Comparison of ENCODE assay signal across 34 cellular contexts in the genomic region with DNA sequence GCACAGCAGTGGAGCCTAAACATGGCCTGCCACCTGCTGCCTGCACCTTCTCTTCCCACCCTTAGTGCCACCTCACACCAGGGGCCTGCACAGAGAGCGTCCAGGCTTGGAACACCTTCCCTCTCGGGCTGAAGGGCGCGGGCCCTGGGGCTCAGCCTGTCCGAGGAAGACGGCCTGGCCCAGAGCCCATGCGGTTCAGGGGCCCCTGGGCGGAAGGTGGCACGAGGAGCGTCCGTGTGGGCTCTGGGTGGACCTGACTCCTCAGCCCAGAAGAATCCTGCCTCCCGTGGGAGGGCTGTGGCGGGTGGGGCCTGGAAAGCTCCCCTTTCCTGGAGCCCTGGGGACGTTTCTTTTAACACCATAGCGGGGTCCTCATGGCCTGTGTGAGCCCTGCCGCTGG.
"Had no signal": no experiment of that assay in that cellular context is flagged by ENCODE, and none has a peak within 500 bp of the region (broad histone marks: within the 10 kb centered on the region; RNA-seq: fewer than 3 reads in every experiment).

No MANE protein-coding gene starts in this region.

- H3K4me1 ChIP-seq: adrenal gland, ascending aorta, breast epithelium had no signal

- H3K27me3 Mint-ChIP-seq: activated B cell treated with CpG ODN at 0.5 μM for 24 hours; activated CD4-positive, alpha-beta memory T cell treated with anti-CD3 and anti-CD28 coated beads for 36 hours; activated CD4-positive, alpha-beta T cell treated with anti-CD3 and anti-CD28 coated beads, Interleukin-2, amount 10 ng/mL, durations not matched to agents 24 days and 14 days; activated CD8-positive, alpha-beta T cell treated with anti-CD3 and anti-CD28 coated beads for 36 hours; activated naive CD8-positive, alpha-beta T cell treated with anti-CD3 and anti-CD28 coated beads for 36 hours; activated T-helper 17 cell treated with anti-CD3 and anti-CD28 coated beads, Interleukin-2, amount 50 U/mL, for 72 hours; brain had no signal

- H3K4me3 ChIP-seq: adrenal gland, ascending aorta, breast epithelium had no signal

- H3K27ac Mint-ChIP-seq: activated B cell treated with CpG ODN at 0.5 μM for 24 hours; activated CD4-positive, alpha-beta memory T cell treated with anti-CD3 and anti-CD28 coated beads for 36 hours; activated CD4-positive, alpha-beta T cell treated with anti-CD3 and anti-CD28 coated beads, Interleukin-2, amount 10 ng/mL, durations not matched to agents 24 days and 14 days; activated CD8-positive, alpha-beta T cell treated with anti-CD3 and anti-CD28 coated beads for 36 hours; activated naive CD8-positive, alpha-beta T cell treated with anti-CD3 and anti-CD28 coated beads for 36 hours; activated T-cell treated with anti-CD3 and anti-CD28 coated beads, Interleukin-2, amount 50 U/mL, for 72 hours; activated T-helper 1 cell treated with anti-CD3 and anti-CD28 coated beads, Interleukin-12 subunit alpha, Interleukin-12 subunit beta, Interleukin-2, Interleukin-4 antibody, amounts not matched to agents 30 ng/mL and 10 ng/mL and 1 ng/mL, durations not matched to agents 14 hours and 24 hours and 36 hours; activated T-helper 17 cell treated with anti-CD3 and anti-CD28 coated beads, Interleukin-2, amount 50 U/mL, for 72 hours; brain; T-helper 1 cell treated with Interleukin-12 subunit alpha and Interleukin-12 subunit beta and Interleukin-4 antibody, amounts not matched to agents 30 μg/mL and 1 μg/mL, for 36 hours; T-helper 2 cell treated with Interferon-gamma antibody and Interleukin-4, amounts not matched to agents 5 μg/mL and 100 μg/mL, for 36 hours had no signal

- H3K9me3 Mint-ChIP-seq: activated naive CD4-positive, alpha-beta T cell treated with anti-CD3 and anti-CD28 coated beads, Interleukin-2, amount 50 U/mL, for 72 hours; activated T-cell treated with anti-CD3 and anti-CD28 coated beads, Interleukin-2, amount 50 U/mL, for 72 hours had no signal

- ATAC-seq: activated CD8-positive, alpha-beta T cell treated with anti-CD3 and anti-CD28 coated beads for 36 hours; activated naive CD4-positive, alpha-beta T cell treated with anti-CD3 and anti-CD28 coated beads, Interleukin-2, amount 50 U/mL, for 72 hours; activated T-cell treated with anti-CD3 and anti-CD28 coated beads, Interleukin-2, amount 50 U/mL, for 4 hours; activated T-cell treated with anti-CD3 and anti-CD28 coated beads, Interleukin-2, amount 50 U/mL, for 72 hours; activated T-helper 17 cell treated with anti-CD3 and anti-CD28 coated beads, Interleukin-2, amount 50 U/mL, for 72 hours had no signal

- H3K4me3 Mint-ChIP-seq: activated B cell treated with CpG ODN at 0.5 μM for 24 hours; activated CD4-positive, alpha-beta memory T cell treated with anti-CD3 and anti-CD28 coated beads for 36 hours; activated CD4-positive, alpha-beta T cell treated with anti-CD3 and anti-CD28 coated beads, Interleukin-2, amount 10 ng/mL, durations not matched to agents 24 days and 14 days; activated CD8-positive, alpha-beta T cell treated with anti-CD3 and anti-CD28 coated beads for 36 hours; activated naive CD4-positive, alpha-beta T cell treated with anti-CD3 and anti-CD28 coated beads for 36 hours; activated naive CD8-positive, alpha-beta T cell treated with anti-CD3 and anti-CD28 coated beads for 36 hours; activated T-cell treated with anti-CD3 and anti-CD28 coated beads, Interleukin-2, amount 50 U/mL, for 4 hours; activated T-cell treated with anti-CD3 and anti-CD28 coated beads, Interleukin-2, amount 50 U/mL, for 72 hours; activated T-helper 1 cell treated with anti-CD3 and anti-CD28 coated beads, Interleukin-12 subunit alpha, Interleukin-12 subunit beta, Interleukin-2, Interleukin-4 antibody, amounts not matched to agents 30 ng/mL and 10 ng/mL and 1 ng/mL, durations not matched to agents 14 hours and 24 hours and 36 hours; activated T-helper 17 cell treated with anti-CD3 and anti-CD28 coated beads, Interleukin-2, amount 50 U/mL, for 72 hours; brain; T-helper 1 cell treated with Interleukin-12 subunit alpha and Interleukin-12 subunit beta and Interleukin-4 antibody, amounts not matched to agents 30 μg/mL and 1 μg/mL, for 36 hours; T-helper 2 cell treated with Interferon-gamma antibody and Interleukin-4, amounts not matched to agents 5 μg/mL and 100 μg/mL, for 36 hours had no signal

- H3K27me3 ChIP-seq: adrenal gland, ascending aorta, breast epithelium had no signal

- H3K4me1 Mint-ChIP-seq: activated B cell treated with CpG ODN at 0.5 μM for 24 hours; activated CD4-positive, alpha-beta T cell treated with anti-CD3 and anti-CD28 coated beads, Interleukin-2, amount 10 ng/mL, durations not matched to agents 24 days and 14 days; activated naive CD8-positive, alpha-beta T cell treated with anti-CD3 and anti-CD28 coated beads for 36 hours; activated T-helper 17 cell treated with anti-CD3 and anti-CD28 coated beads, Interleukin-2, amount 50 U/mL, for 72 hours; brain had no signal

- H3K27ac ChIP-seq: adrenal gland, ascending aorta, breast epithelium, VCaP had no signal

- DNase-seq: activated B cell treated with CpG ODN at 0.5 μM for 24 hours; activated CD4-positive, alpha-beta memory T cell treated with anti-CD3 and anti-CD28 coated beads for 36 hours; activated CD4-positive, alpha-beta T cell treated with anti-CD3 and anti-CD28 coated beads for 4 hours; activated CD4-positive, alpha-beta T cell treated with anti-CD3 and anti-CD28 coated beads, Interleukin-2, amount 10 ng/mL, durations not matched to agents 24 days and 14 days; activated CD4-positive, alpha-beta T cell treated with anti-CD3 and anti-CD28 coated beads, Interleukin-2, amount 50 U/mL, for 1 hour; activated CD4-positive, alpha-beta T cell treated with anti-CD3 and anti-CD28 coated beads, Interleukin-2, amount 50 U/mL, for 4 hours; activated CD4-positive, CD25-positive, alpha-beta regulatory T cell treated with anti-CD3 and anti-CD28 coated beads, Interleukin-2, amount 50 U/mL, for 72 hours; activated CD8-positive, alpha-beta memory T cell treated with anti-CD3 and anti-CD28 coated beads, Interleukin-2, amount 50 U/mL, for 4 hours; activated CD8-positive, alpha-beta T cell treated with anti-CD3 and anti-CD28 coated beads for 36 hours; activated gamma-delta T cell treated with Interleukin-2 at 50 U/mL for 16 hours; activated naive CD4-positive, alpha-beta T cell; activated naive CD4-positive, alpha-beta T cell treated with anti-CD3 and anti-CD28 coated beads for 36 hours; activated naive CD4-positive, alpha-beta T cell treated with anti-CD3 and anti-CD28 coated beads, Interleukin-2, amount 50 U/mL, for 16 hours; activated naive CD8-positive, alpha-beta T cell treated with anti-CD3 and anti-CD28 coated beads for 36 hours; activated T-cell treated with anti-CD3 and anti-CD28 coated beads for 4 hours; activated T-cell treated with anti-CD3 and anti-CD28 coated beads, Interleukin-2, amount 50 U/mL, for 1 hour; activated T-cell treated with anti-CD3 and anti-CD28 coated beads, Interleukin-2, amount 50 U/mL, for 4 hours; activated T-cell treated with anti-CD3 and anti-CD28 coated beads, Interleukin-2, amount 50 U/mL, for 72 hours; adrenal gland; amniotic stem cell; central memory CD4-positive, alpha-beta T cell; SW 1271; T-helper 1 cell; T-helper 2 cell; T-helper 9 cell had no signal
